In genomic region chr9:68584110-68585033, GRCh38 we compare ENCODE assay signal across 1 cellular context.
A peak's percentile ranks its signal among the peaks of the same experiment; 100 is the strongest.
TF ChIP-seq lines count a peak whose summit lies in the region.

No MANE protein-coding gene starts in this region.

TF ChIP-seq in K562, 482 proteins besides CTCF, POLR2A, EP300 and RAD21 (continued from another document):
- no peak for TF ChIP-seq ARHGAP35 (IDR thresholded peaks at IDR 0.05; ENCODE audit: partially characterized antibody)
- TF ChIP-seq CEBPB (tag; IDR thresholded peaks at IDR 0.05), result no peak
- no peak for TF ChIP-seq ARID1B (IDR thresholded peaks at IDR 0.05)
- no peak for TF ChIP-seq MYBL2 (IDR thresholded peaks at IDR 0.05; ENCODE audit: low read depth)
- TF ChIP-seq MYBL2 (CRISPR knock-in tag; IDR thresholded peaks at IDR 0.05; ENCODE audit: borderline replicate concordance), result no peak
- TF ChIP-seq CC2D1A (IDR thresholded peaks at IDR 0.05), result peak; percentile 71
- 0 out of 4 replicates have a peak, but pooled peaks of 1 of the 2 experiments have one; percentile 58 for TF ChIP-seq TEAD1 (CRISPR knock-in tag; IDR thresholded peaks at IDR 0.05)
- TF ChIP-seq TCF7L2 (IDR thresholded peaks at IDR 0.05; ENCODE audit: low read depth, low read length), result no peak
- TF ChIP-seq POU5F1 (IDR thresholded peaks at IDR 0.05; ENCODE audit: borderline replicate concordance, low read depth, low read length, partially characterized antibody), result no peak
- TF ChIP-seq FOXO4 (CRISPR knock-in tag; IDR thresholded peaks at IDR 0.05), result no peak
- TF ChIP-seq IFI16 (CRISPR knock-in tag; IDR thresholded peaks at IDR 0.05), result no peak
- no peak for TF ChIP-seq ZNF717 (CRISPR knock-in tag; IDR thresholded peaks at IDR 0.05)
- peak in 1 of 2 experiments; percentile 72; a peak in 2 of 4 replicates for TF ChIP-seq MLLT1 (IDR thresholded peaks at IDR 0.05)
- no peak for TF ChIP-seq ZNF589 (CRISPR knock-in tag; IDR thresholded peaks at IDR 0.05; ENCODE audit: low read depth)
- no peak for TF ChIP-seq ZFX (CRISPR knock-in tag; IDR thresholded peaks at IDR 0.05)
- TF ChIP-seq HNRNPLL (IDR thresholded peaks at IDR 0.05; ENCODE audit: low read depth, low read length, poor library complexity, severe bottlenecking), result no peak
- TF ChIP-seq, protein P1, sequence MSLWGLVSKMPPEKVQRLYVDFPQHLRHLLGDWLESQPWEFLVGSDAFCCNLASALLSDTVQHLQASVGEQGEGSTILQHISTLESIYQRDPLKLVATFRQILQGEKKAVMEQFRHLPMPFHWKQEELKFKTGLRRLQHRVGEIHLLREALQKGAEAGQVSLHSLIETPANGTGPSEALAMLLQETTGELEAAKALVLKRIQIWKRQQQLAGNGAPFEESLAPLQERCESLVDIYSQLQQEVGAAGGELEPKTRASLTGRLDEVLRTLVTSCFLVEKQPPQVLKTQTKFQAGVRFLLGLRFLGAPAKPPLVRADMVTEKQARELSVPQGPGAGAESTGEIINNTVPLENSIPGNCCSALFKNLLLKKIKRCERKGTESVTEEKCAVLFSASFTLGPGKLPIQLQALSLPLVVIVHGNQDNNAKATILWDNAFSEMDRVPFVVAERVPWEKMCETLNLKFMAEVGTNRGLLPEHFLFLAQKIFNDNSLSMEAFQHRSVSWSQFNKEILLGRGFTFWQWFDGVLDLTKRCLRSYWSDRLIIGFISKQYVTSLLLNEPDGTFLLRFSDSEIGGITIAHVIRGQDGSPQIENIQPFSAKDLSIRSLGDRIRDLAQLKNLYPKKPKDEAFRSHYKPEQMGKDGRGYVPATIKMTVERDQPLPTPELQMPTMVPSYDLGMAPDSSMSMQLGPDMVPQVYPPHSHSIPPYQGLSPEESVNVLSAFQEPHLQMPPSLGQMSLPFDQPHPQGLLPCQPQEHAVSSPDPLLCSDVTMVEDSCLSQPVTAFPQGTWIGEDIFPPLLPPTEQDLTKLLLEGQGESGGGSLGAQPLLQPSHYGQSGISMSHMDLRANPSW (CRISPR knock-in tag; IDR thresholded peaks at IDR 0.05), result no peak
- TF ChIP-seq ZC3H11A (IDR thresholded peaks at IDR 0.05; ENCODE audit: low read depth, low read length), result no peak
- no peak for TF ChIP-seq STAT5B (CRISPR knock-in tag; IDR thresholded peaks at IDR 0.05)
- TF ChIP-seq BRF1 (IDR thresholded peaks at IDR 0.05; ENCODE audit: borderline replicate concordance, extremely low read depth, insufficient read length), result no peak
- no peak for TF ChIP-seq SNAPC5 (CRISPR knock-in tag; IDR thresholded peaks at IDR 0.05)
- peak in 1 of 2 experiments; percentile 58; a peak in 1 of 4 replicates for TF ChIP-seq RCOR1 (IDR thresholded peaks at IDR 0.05; ENCODE audit: borderline replicate concordance in 1 of 2, low read depth in 2 of 2, low read length in 2 of 2)
- TF ChIP-seq NFIX (CRISPR knock-in tag; IDR thresholded peaks at IDR 0.05; ENCODE audit: low read depth), result no peak
- no peak for TF ChIP-seq PATZ1 (CRISPR knock-in tag; IDR thresholded peaks at IDR 0.05; ENCODE audit: borderline replicate concordance)
- TF ChIP-seq ZNF146 (CRISPR knock-in tag; IDR thresholded peaks at IDR 0.05; ENCODE audit: unreplicated experiment), result no peak
- no peak for TF ChIP-seq KDM1A (IDR thresholded peaks at IDR 0.05)
- no peak for TF ChIP-seq RBM15 (IDR thresholded peaks at IDR 0.05; ENCODE audit: insufficient read depth, low read length)
- TF ChIP-seq HINFP (tag; conservative IDR thresholded peaks at IDR 0.05; ENCODE audit: low read depth), result no peak
- TF ChIP-seq SNIP1 (IDR thresholded peaks at IDR 0.05; ENCODE audit: low read depth), result no peak
- no peak for TF ChIP-seq NCOA2 (IDR thresholded peaks at IDR 0.05; ENCODE audit: partially characterized antibody in 2 of 2)
- TF ChIP-seq, protein P2, sequence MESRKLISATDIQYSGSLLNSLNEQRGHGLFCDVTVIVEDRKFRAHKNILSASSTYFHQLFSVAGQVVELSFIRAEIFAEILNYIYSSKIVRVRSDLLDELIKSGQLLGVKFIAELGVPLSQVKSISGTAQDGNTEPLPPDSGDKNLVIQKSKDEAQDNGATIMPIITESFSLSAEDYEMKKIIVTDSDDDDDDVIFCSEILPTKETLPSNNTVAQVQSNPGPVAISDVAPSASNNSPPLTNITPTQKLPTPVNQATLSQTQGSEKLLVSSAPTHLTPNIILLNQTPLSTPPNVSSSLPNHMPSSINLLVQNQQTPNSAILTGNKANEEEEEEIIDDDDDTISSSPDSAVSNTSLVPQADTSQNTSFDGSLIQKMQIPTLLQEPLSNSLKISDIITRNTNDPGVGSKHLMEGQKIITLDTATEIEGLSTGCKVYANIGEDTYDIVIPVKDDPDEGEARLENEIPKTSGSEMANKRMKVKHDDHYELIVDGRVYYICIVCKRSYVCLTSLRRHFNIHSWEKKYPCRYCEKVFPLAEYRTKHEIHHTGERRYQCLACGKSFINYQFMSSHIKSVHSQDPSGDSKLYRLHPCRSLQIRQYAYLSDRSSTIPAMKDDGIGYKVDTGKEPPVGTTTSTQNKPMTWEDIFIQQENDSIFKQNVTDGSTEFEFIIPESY (CRISPR knock-in tag; IDR thresholded peaks at IDR 0.05), result 0 out of 2 replicates have a peak, but pooled peaks have one; percentile 12
- TF ChIP-seq ELF1 (tag; IDR thresholded peaks at IDR 0.05), result no peak
- TF ChIP-seq SMAD2 (IDR thresholded peaks at IDR 0.05; ENCODE audit: low read depth, low read length), result no peak
- TF ChIP-seq, protein P3, sequence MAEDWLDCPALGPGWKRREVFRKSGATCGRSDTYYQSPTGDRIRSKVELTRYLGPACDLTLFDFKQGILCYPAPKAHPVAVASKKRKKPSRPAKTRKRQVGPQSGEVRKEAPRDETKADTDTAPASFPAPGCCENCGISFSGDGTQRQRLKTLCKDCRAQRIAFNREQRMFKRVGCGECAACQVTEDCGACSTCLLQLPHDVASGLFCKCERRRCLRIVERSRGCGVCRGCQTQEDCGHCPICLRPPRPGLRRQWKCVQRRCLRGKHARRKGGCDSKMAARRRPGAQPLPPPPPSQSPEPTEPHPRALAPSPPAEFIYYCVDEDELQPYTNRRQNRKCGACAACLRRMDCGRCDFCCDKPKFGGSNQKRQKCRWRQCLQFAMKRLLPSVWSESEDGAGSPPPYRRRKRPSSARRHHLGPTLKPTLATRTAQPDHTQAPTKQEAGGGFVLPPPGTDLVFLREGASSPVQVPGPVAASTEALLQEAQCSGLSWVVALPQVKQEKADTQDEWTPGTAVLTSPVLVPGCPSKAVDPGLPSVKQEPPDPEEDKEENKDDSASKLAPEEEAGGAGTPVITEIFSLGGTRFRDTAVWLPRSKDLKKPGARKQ (CRISPR knock-in tag; IDR thresholded peaks at IDR 0.05), result no peak
- no peak for TF ChIP-seq MTA2 (IDR thresholded peaks at IDR 0.05; ENCODE audit: low read depth)
- no peak for TF ChIP-seq SRSF1 (IDR thresholded peaks at IDR 0.05; ENCODE audit: low read depth, low read length)
- TF ChIP-seq NR2C1 (IDR thresholded peaks at IDR 0.05), result no peak
- TF ChIP-seq NR2C1 (tag; IDR thresholded peaks at IDR 0.05), result no peak
- no peak for TF ChIP-seq JUN (IDR thresholded peaks at IDR 0.05; ENCODE audit: borderline replicate concordance, low read depth, low read length)
- no peak for TF ChIP-seq JUN (CRISPR knock-in tag; IDR thresholded peaks at IDR 0.05; ENCODE audit: borderline replicate concordance)
- TF ChIP-seq MED1 (CRISPR knock-in tag; IDR thresholded peaks at IDR 0.05; ENCODE audit: borderline replicate concordance), result no peak
- no peak for TF ChIP-seq PHF21A (IDR thresholded peaks at IDR 0.05; ENCODE audit: borderline replicate concordance, low read depth)
- TF ChIP-seq, protein P4, sequence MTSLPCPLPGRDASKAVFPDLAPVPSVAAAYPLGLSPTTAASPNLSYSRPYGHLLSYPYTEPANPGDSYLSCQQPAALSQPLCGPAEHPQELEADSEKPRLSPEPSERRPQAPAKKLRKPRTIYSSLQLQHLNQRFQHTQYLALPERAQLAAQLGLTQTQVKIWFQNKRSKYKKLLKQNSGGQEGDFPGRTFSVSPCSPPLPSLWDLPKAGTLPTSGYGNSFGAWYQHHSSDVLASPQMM (CRISPR knock-in tag; IDR thresholded peaks at IDR 0.05), result no peak
- no peak for TF ChIP-seq NR2F6 (CRISPR knock-in tag; IDR thresholded peaks at IDR 0.05)
- no peak for TF ChIP-seq KLF6 (CRISPR knock-in tag; IDR thresholded peaks at IDR 0.05; ENCODE audit: borderline replicate concordance)
- TF ChIP-seq JUNB (CRISPR knock-in tag; conservative IDR thresholded peaks at IDR 0.05), result no peak
- no peak for TF ChIP-seq ZNF217 (CRISPR knock-in tag; IDR thresholded peaks at IDR 0.05)
- no peak for TF ChIP-seq TSC22D4 (tag; IDR thresholded peaks at IDR 0.05)
- peak; percentile 84 for TF ChIP-seq ARID2 (IDR thresholded peaks at IDR 0.05)
- TF ChIP-seq, protein P5, sequence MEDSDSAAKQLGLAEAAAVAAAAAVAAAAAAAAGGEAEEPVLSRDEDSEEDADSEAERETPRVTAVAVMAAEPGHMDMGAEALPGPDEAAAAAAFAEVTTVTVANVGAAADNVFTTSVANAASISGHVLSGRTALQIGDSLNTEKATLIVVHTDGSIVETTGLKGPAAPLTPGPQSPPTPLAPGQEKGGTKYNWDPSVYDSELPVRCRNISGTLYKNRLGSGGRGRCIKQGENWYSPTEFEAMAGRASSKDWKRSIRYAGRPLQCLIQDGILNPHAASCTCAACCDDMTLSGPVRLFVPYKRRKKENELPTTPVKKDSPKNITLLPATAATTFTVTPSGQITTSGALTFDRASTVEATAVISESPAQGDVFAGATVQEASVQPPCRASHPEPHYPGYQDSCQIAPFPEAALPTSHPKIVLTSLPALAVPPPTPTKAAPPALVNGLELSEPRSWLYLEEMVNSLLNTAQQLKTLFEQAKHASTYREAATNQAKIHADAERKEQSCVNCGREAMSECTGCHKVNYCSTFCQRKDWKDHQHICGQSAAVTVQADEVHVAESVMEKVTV (CRISPR knock-in tag; IDR thresholded peaks at IDR 0.05), result peak; percentile 95
- 0 out of 2 replicates have a peak, but pooled peaks have one; percentile 44 for TF ChIP-seq KLF16 (IDR thresholded peaks at IDR 0.05)
- TF ChIP-seq ZNF780A (CRISPR knock-in tag; IDR thresholded peaks at IDR 0.05), result no peak
- no peak for TF ChIP-seq SP2 (IDR thresholded peaks at IDR 0.05; ENCODE audit: extremely low read depth, low read depth, low read length, poor library complexity, severe bottlenecking)
- no peak for TF ChIP-seq RBFOX2 (IDR thresholded peaks at IDR 0.05; ENCODE audit: low read depth, low read length)
- peak; percentile 47; the same call in 1 of the 2 replicates for TF ChIP-seq RB1 (IDR thresholded peaks at IDR 0.05; ENCODE audit: low read depth)
- no peak for TF ChIP-seq MAFF (IDR thresholded peaks at IDR 0.05; ENCODE audit: low read length)
- TF ChIP-seq EWSR1 (IDR thresholded peaks at IDR 0.05; ENCODE audit: borderline replicate concordance, low read depth, partially characterized antibody), result no peak
- TF ChIP-seq GTF2B (IDR thresholded peaks at IDR 0.05; ENCODE audit: extremely low read depth, insufficient read length), result no peak
- no peak for TF ChIP-seq SRSF7 (optimal IDR thresholded peaks at IDR 0.05; ENCODE audit: low read depth, low read length)
- no peak for TF ChIP-seq FOSL1 (tag; conservative IDR thresholded peaks at IDR 0.05)
